ENCODE assay signal across 29 cellular contexts in genomic region chr4:126691797-126692196, GRCh38.
"Had no signal": no experiment of that assay in that cellular context is flagged by ENCODE, and none has a peak within 500 bp of the region (broad histone marks: within the 10 kb centered on the region; RNA-seq: fewer than 3 reads in every experiment).

No MANE protein-coding gene starts in this region.

- DNase-seq: activated CD4-positive, alpha-beta memory T cell treated with anti-CD3 and anti-CD28 coated beads, Interleukin-2, amount 10 ng/mL, durations not matched to agents 7 days and 5 days; activated CD4-positive, alpha-beta T cell treated with anti-CD3 and anti-CD28 coated beads for 36 hours; activated CD4-positive, alpha-beta T cell treated with anti-CD3 and anti-CD28 coated beads, Interleukin-2, amount 10 ng/mL, durations not matched to agents 24 days and 14 days; activated CD4-positive, CD25-positive, alpha-beta regulatory T cell; activated CD4-positive, CD25-positive, alpha-beta regulatory T cell treated with anti-CD3 and anti-CD28 coated beads, Interleukin-2, amount 50 U/mL, for 72 hours; activated CD8-positive, alpha-beta memory T cell treated with anti-CD3 and anti-CD28 coated beads, Interleukin-2, amount 50 U/mL, for 48 hours; activated gamma-delta T cell; activated naive CD4-positive, alpha-beta T cell; activated naive CD4-positive, alpha-beta T cell treated with anti-CD3 and anti-CD28 coated beads, Interleukin-2, amount 10 ng/mL, durations not matched to agents 7 days and 5 days; activated naive CD8-positive, alpha-beta T cell treated with anti-CD3 and anti-CD28 coated beads, Interleukin-2, amount 10 ng/mL, durations not matched to agents 7 days and 5 days; activated T-cell treated with anti-CD3 and anti-CD28 coated beads for 4 hours; activated T-cell treated with anti-CD3 and anti-CD28 coated beads, Interleukin-2, amount 50 U/mL, for 24 hours; activated T-cell treated with anti-CD3 and anti-CD28 coated beads, Interleukin-2, amount 50 U/mL, for 72 hours; central memory CD4-positive, alpha-beta T cell; cerebellar nuclear complex; colonic mucosa; dorsolateral prefrontal cortex; effector memory CD4-positive, alpha-beta T cell; endodermal cell; foreskin fibroblast; heart right ventricle; T1000 had no signal

- H3K4me3 ChIP-seq: ascending aorta, breast epithelium, cardiac muscle cell, colonic mucosa, dorsolateral prefrontal cortex, gastroesophageal sphincter, heart right ventricle, hepatocyte had no signal

- H3K36me3 ChIP-seq: ascending aorta, breast epithelium, cardiac muscle cell, colonic mucosa, gastroesophageal sphincter, heart right ventricle had no signal

- H3K27ac ChIP-seq: ascending aorta, breast epithelium, cardiac muscle cell, colonic mucosa, dorsolateral prefrontal cortex, gastroesophageal sphincter, heart right ventricle, hepatocyte had no signal

- H2AFZ ChIP-seq: hepatocyte had no signal

- H3K4me2 ChIP-seq: hepatocyte had no signal

- H3K9me3 ChIP-seq: ascending aorta, breast epithelium, colonic mucosa, gastroesophageal sphincter, heart right ventricle had no signal

- ATAC-seq: activated CD4-positive, alpha-beta T cell treated with anti-CD3 and anti-CD28 coated beads for 36 hours; activated naive CD4-positive, alpha-beta T cell treated with anti-CD3 and anti-CD28 coated beads, Interleukin-2, amount 50 U/mL, for 72 hours; activated T-cell treated with anti-CD3 and anti-CD28 coated beads, Interleukin-2, amount 50 U/mL, for 72 hours; esophagus mucosa; gastroesophageal sphincter; heart right ventricle had no signal

- H3K79me2 ChIP-seq: hepatocyte had no signal

- H3K27me3 ChIP-seq: ascending aorta, breast epithelium, colonic mucosa, dorsolateral prefrontal cortex, gastroesophageal sphincter, heart right ventricle, hepatocyte had no signal

- H3K4me1 ChIP-seq: ascending aorta, breast epithelium, colonic mucosa, gastroesophageal sphincter had no signal
